Comparison of ENCODE assay signal across 32 cellular contexts in the genomic region with DNA sequence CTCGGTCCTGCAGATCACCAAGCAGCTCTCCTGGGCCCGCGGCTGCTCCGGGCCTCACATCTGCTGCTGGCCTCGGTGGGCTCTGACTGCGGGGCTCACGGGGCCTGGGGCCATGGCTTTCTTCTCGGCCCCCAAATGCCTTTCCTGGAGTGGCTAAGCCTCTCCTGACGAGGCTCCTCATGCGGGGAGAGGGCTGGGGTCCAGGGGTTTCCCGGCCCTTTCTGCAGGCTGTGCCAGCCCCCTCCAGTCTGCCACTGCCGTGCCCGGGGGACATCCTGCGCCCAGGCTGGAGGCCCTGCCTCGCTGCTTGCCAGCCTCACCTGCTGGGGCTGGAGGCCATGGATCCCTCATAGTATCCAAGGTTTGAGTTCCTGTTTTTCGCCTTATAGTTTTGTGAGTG.
"Had no signal": no experiment of that assay in that cellular context is flagged by ENCODE, and none has a peak within 500 bp of the region (broad histone marks: within the 10 kb centered on the region; RNA-seq: fewer than 3 reads in every experiment).

No MANE protein-coding gene starts in this region.

- ATAC-seq: activated CD4-positive, alpha-beta T cell treated with anti-CD3 and anti-CD28 coated beads for 36 hours; activated CD8-positive, alpha-beta memory T cell treated with anti-CD3 and anti-CD28 coated beads, Interleukin-2, amount 10 ng/mL, durations not matched to agents 7 days and 5 days; activated CD8-positive, alpha-beta T cell treated with anti-CD3 and anti-CD28 coated beads, Interleukin-2, amount 10 ng/mL, durations not matched to agents 7 days and 5 days; activated naive CD4-positive, alpha-beta T cell treated with anti-CD3 and anti-CD28 coated beads, Interleukin-2, amount 50 U/mL, for 72 hours; effector memory CD8-positive, alpha-beta T cell; foreskin keratinocyte; gastrocnemius medialis; T-helper 17 cell had no signal

- H3K4me1 ChIP-seq: esophagus muscularis mucosa, foreskin keratinocyte, gastrocnemius medialis had no signal

- H3K27ac Mint-ChIP-seq: activated CD4-positive, alpha-beta memory T cell treated with anti-CD3 and anti-CD28 coated beads for 36 hours; activated CD4-positive, alpha-beta T cell treated with anti-CD3 and anti-CD28 coated beads for 36 hours; activated CD4-positive, alpha-beta T cell treated with anti-CD3 and anti-CD28 coated beads, Interleukin-2, amount 10 ng/mL, durations not matched to agents 24 days and 14 days; activated CD8-positive, alpha-beta memory T cell treated with anti-CD3 and anti-CD28 coated beads, Interleukin-2, amount 10 ng/mL, durations not matched to agents 7 days and 5 days; activated CD8-positive, alpha-beta T cell treated with anti-CD3 and anti-CD28 coated beads, Interleukin-2, amount 10 ng/mL, durations not matched to agents 7 days and 5 days; activated naive CD4-positive, alpha-beta T cell treated with anti-CD3 and anti-CD28 coated beads for 36 hours; activated naive CD4-positive, alpha-beta T cell treated with anti-CD3 and anti-CD28 coated beads, Interleukin-2, amount 50 U/mL, for 72 hours; activated T-helper 1 cell treated with anti-CD3 and anti-CD28 coated beads, Interleukin-12 subunit alpha, Interleukin-12 subunit beta, Interleukin-2, Interleukin-4 antibody, amounts not matched to agents 30 ng/mL and 10 ng/mL and 1 ng/mL, durations not matched to agents 14 hours and 24 hours and 36 hours; activated T-helper 2 cell treated with anti-CD3 and anti-CD28 coated beads, Interferon-gamma antibody, Interleukin-2, Interleukin-4, amounts not matched to agents 10 μg/mL and 5 μg/mL and 100 μg/mL, durations not matched to agents 14 hours and 24 hours and 36 hours; effector memory CD8-positive, alpha-beta T cell; T-helper 17 cell; T-helper 2 cell treated with Interferon-gamma antibody and Interleukin-4, amounts not matched to agents 5 μg/mL and 100 μg/mL, for 36 hours had no signal

- H3K27me3 Mint-ChIP-seq: activated CD4-positive, alpha-beta memory T cell treated with anti-CD3 and anti-CD28 coated beads for 36 hours; activated CD4-positive, alpha-beta T cell treated with anti-CD3 and anti-CD28 coated beads for 36 hours; activated CD4-positive, alpha-beta T cell treated with anti-CD3 and anti-CD28 coated beads, Interleukin-2, amount 10 ng/mL, durations not matched to agents 24 days and 14 days; activated CD8-positive, alpha-beta memory T cell treated with anti-CD3 and anti-CD28 coated beads, Interleukin-2, amount 10 ng/mL, durations not matched to agents 7 days and 5 days; effector memory CD8-positive, alpha-beta T cell; T-helper 17 cell had no signal

- H3K4me3 ChIP-seq: esophagus muscularis mucosa, gastrocnemius medialis had no signal

- H3K27me3 ChIP-seq: brain microvascular endothelial cell, esophagus muscularis mucosa, foreskin keratinocyte, gastrocnemius medialis had no signal

- H3K36me3 ChIP-seq: gastrocnemius medialis had no signal

- H3K4me3 Mint-ChIP-seq: activated CD4-positive, alpha-beta memory T cell treated with anti-CD3 and anti-CD28 coated beads for 36 hours; activated CD4-positive, alpha-beta T cell treated with anti-CD3 and anti-CD28 coated beads for 36 hours; activated CD4-positive, alpha-beta T cell treated with anti-CD3 and anti-CD28 coated beads, Interleukin-2, amount 10 ng/mL, durations not matched to agents 24 days and 14 days; activated CD8-positive, alpha-beta memory T cell treated with anti-CD3 and anti-CD28 coated beads, Interleukin-2, amount 10 ng/mL, durations not matched to agents 7 days and 5 days; activated CD8-positive, alpha-beta T cell treated with anti-CD3 and anti-CD28 coated beads, Interleukin-2, amount 10 ng/mL, durations not matched to agents 7 days and 5 days; activated naive CD4-positive, alpha-beta T cell treated with anti-CD3 and anti-CD28 coated beads for 36 hours; activated T-helper 1 cell treated with anti-CD3 and anti-CD28 coated beads, Interleukin-12 subunit alpha, Interleukin-12 subunit beta, Interleukin-2, Interleukin-4 antibody, amounts not matched to agents 30 ng/mL and 10 ng/mL and 1 ng/mL, durations not matched to agents 14 hours and 24 hours and 36 hours; effector memory CD8-positive, alpha-beta T cell; T-helper 17 cell; T-helper 2 cell treated with Interferon-gamma antibody and Interleukin-4, amounts not matched to agents 5 μg/mL and 100 μg/mL, for 36 hours had no signal

- H3K9me3 ChIP-seq: esophagus muscularis mucosa, gastrocnemius medialis had no signal

- H3K9me3 Mint-ChIP-seq: activated CD4-positive, alpha-beta memory T cell treated with anti-CD3 and anti-CD28 coated beads for 36 hours; activated CD4-positive, alpha-beta T cell treated with anti-CD3 and anti-CD28 coated beads, Interleukin-2, amount 10 ng/mL, durations not matched to agents 24 days and 14 days; activated naive CD4-positive, alpha-beta T cell treated with anti-CD3 and anti-CD28 coated beads for 36 hours; activated naive CD4-positive, alpha-beta T cell treated with anti-CD3 and anti-CD28 coated beads, Interleukin-2, amount 50 U/mL, for 72 hours; activated T-helper 1 cell treated with anti-CD3 and anti-CD28 coated beads, Interleukin-12 subunit alpha, Interleukin-12 subunit beta, Interleukin-2, Interleukin-4 antibody, amounts not matched to agents 30 ng/mL and 10 ng/mL and 1 ng/mL, durations not matched to agents 14 hours and 24 hours and 36 hours; activated T-helper 2 cell treated with anti-CD3 and anti-CD28 coated beads, Interferon-gamma antibody, Interleukin-2, Interleukin-4, amounts not matched to agents 10 μg/mL and 5 μg/mL and 100 μg/mL, durations not matched to agents 14 hours and 24 hours and 36 hours; T-helper 2 cell treated with Interferon-gamma antibody and Interleukin-4, amounts not matched to agents 5 μg/mL and 100 μg/mL, for 36 hours had no signal

- H3K4me1 Mint-ChIP-seq: T-helper 17 cell had no signal

- DNase-seq: activated CD4-positive, alpha-beta memory T cell treated with anti-CD3 and anti-CD28 coated beads for 36 hours; activated CD4-positive, alpha-beta T cell treated with anti-CD3 and anti-CD28 coated beads for 36 hours; activated CD4-positive, alpha-beta T cell treated with anti-CD3 and anti-CD28 coated beads, Interleukin-2, amount 10 ng/mL, durations not matched to agents 24 days and 14 days; activated CD4-positive, CD25-positive, alpha-beta regulatory T cell; activated CD4-positive, CD25-positive, alpha-beta regulatory T cell treated with anti-CD3 and anti-CD28 coated beads, Interleukin-2, amount 50 U/mL, for 72 hours; activated CD8-positive, alpha-beta memory T cell treated with anti-CD3 and anti-CD28 coated beads, Interleukin-2, amount 10 ng/mL, durations not matched to agents 7 days and 5 days; activated CD8-positive, alpha-beta memory T cell treated with anti-CD3 and anti-CD28 coated beads, Interleukin-2, amount 50 U/mL, for 4 hours; activated CD8-positive, alpha-beta T cell treated with anti-CD3 and anti-CD28 coated beads, Interleukin-2, amount 10 ng/mL, durations not matched to agents 7 days and 5 days; activated effector memory CD4-positive, alpha-beta T cell treated with anti-CD3 and anti-CD28 coated beads, Interleukin-2, amount 50 U/mL, for 16 hours; activated naive CD4-positive, alpha-beta T cell treated with anti-CD3 and anti-CD28 coated beads for 36 hours; activated T-cell treated with anti-CD3 and anti-CD28 coated beads, Interleukin-2, amount 50 U/mL, for 1 hour; activated T-cell treated with anti-CD3 and anti-CD28 coated beads, Interleukin-2, amount 50 U/mL, for 48 hours; amniotic stem cell; anterior cingulate cortex; brain microvascular endothelial cell; caudate nucleus; cortex of kidney; dermis blood vessel endothelial cell; effector CD4-positive, alpha-beta T cell; effector memory CD8-positive, alpha-beta T cell; erythroblast; foreskin keratinocyte; gastrocnemius medialis; glutamatergic neuron; T-helper 1 cell; T-helper 17 cell; T1000 had no signal

- H3K27ac ChIP-seq: brain microvascular endothelial cell, esophagus muscularis mucosa, foreskin keratinocyte, gastrocnemius medialis had no signal
